11 cellular contexts compared by ENCODE assay signal in genomic region chr16:11627822-11628457, GRCh38. TPM values are rescaled to one million over a fixed set of nuclear protein-coding genes. Genes with fewer than 3 reads are reported as not detected.
DNase-seq lines count a peak whose midpoint lies in the region; ATAC-seq and TF ChIP-seq lines count a peak whose summit lies in the region.
"Had no signal": no experiment of that assay in that cellular context is flagged by ENCODE, and none has a peak within 500 bp of the region (broad histone marks: within the 10 kb centered on the region; RNA-seq: fewer than 3 reads in every experiment).

No MANE protein-coding gene starts in this region.

- H2AK9ac ChIP-seq in IMR-90 (replicated peaks; ENCODE audit: low read depth, low read length, poor library complexity) = peak overlapping the region; percentile 52

- no peak overlapping the region for H2BK15ac ChIP-seq in IMR-90 (ENCODE audit: low read depth, low read length)

- H3K4me3 ChIP-seq in IMR-90 (ENCODE audit: insufficient read depth, low read depth, low read length) (no peak overlapping the region), epithelial cell of proximal tubule (ENCODE audit: low read depth, low read length) (no peak overlapping the region), WERI-Rb-1 (ENCODE audit: low read depth, low read length) (no peak overlapping the region)

- H3K36me3 ChIP-seq in IMR-90 (ENCODE audit: control insufficient read depth, insufficient read depth, low read length) (no peaks in the 10 kb centered on the region), WERI-Rb-1 (no peaks in the 10 kb centered on the region)

- DNase-seq in CD1c-positive myeloid dendritic cell (ENCODE audit: extremely low spot score) (peak; percentile 24), IMR-90 (peak; percentile 60), epithelial cell of proximal tubule (ENCODE audit: low read depth) (peak; percentile 45), WERI-Rb-1 (no peak), medulla oblongata (ENCODE audit: extremely low spot score) (no peak), KG1 (lab: John Stamatoyannopoulos, UW) (no peak)
- DNase-seq in activated CD8-positive, alpha-beta memory T cell treated with anti-CD3 and anti-CD28 coated beads for 24 hours = no peak
- DNase-seq: effector memory CD4-positive, alpha-beta T cell; GF-D8; NCI-H146 had no signal

- no peak overlapping the region for H3K4me3 Mint-ChIP-seq in nephron

- H3K27me3 ChIP-seq in IMR-90 (ENCODE audit: control insufficient read depth, insufficient read depth, low read length) (no peaks in the 10 kb centered on the region), WERI-Rb-1 (ENCODE audit: insufficient read depth, low read depth, severe bottlenecking) (no peaks in the 10 kb centered on the region)

- peak overlapping the region; percentile 70; the same call in 1 of the 2 replicates for H3K18ac ChIP-seq in IMR-90 (ENCODE audit: low read depth, low read length)

- BruUV-seq in IMR-90 (replicated peaks; lab: Mats Ljungman, UMichigan) = no TSS peak

- peaks cover 35% of the 10 kb centered on the region for H3K4me1 Mint-ChIP-seq in nephron

- no peaks in the 10 kb centered on the region for H4K20me1 ChIP-seq in IMR-90 (ENCODE audit: insufficient read depth, low read length)

- H3K9me3 Mint-ChIP-seq in nephron = no peaks in the 10 kb centered on the region

- TF ChIP-seq RAD21 in IMR-90 (IDR thresholded peaks at IDR 0.05; ENCODE audit: low read length) = no peak

- CTCF ChIA-PET in IMR-90 (lab: Yijun Ruan, JAX) = interaction anchor here (0.6 to 0.8 kb wide), 3 partner anchors 9 to 39 kb away, joined by 3 to 5 read pairs (median 4); no protein-coding TSS in a partner anchor

- H3K4me1 ChIP-seq in IMR-90 (ENCODE audit: control insufficient read depth, insufficient read depth, low read length) = peaks cover 22% of the 10 kb centered on the region

- peaks cover 9% of the 10 kb centered on the region for H3K9me1 ChIP-seq in IMR-90 (ENCODE audit: insufficient read depth, low read length)

- peak overlapping the region; percentile 87; the same call in 1 of the 2 replicates for H2BK20ac ChIP-seq in IMR-90 (ENCODE audit: low read depth, low read length)

- peak overlapping the region; percentile 31; the same call in 1 of the 2 replicates for H4K91ac ChIP-seq in IMR-90 (ENCODE audit: insufficient read depth, low read depth, low read length)

- H3K27ac ChIP-seq in IMR-90 (ENCODE audit: insufficient read depth, low read length) (no peak overlapping the region), WERI-Rb-1 (no peak overlapping the region)

- in situ Hi-C loops in IMR-90 (cut with MboI; ENCODE audit: low sequenced_read_pairs) = loop anchor here (5.0 kb wide), 1 partner anchor 36 kb away; no protein-coding TSS in a partner anchor

- TF ChIP-seq CTCF in IMR-90 (conservative IDR thresholded peaks at IDR 0.05; ENCODE audit: low read depth, low read length) (no peak), epithelial cell of proximal tubule (conservative IDR thresholded peaks at IDR 0.05; ENCODE audit: low read depth, low read length) (no peak), nephron (IDR thresholded peaks at IDR 0.05; ENCODE audit: unreplicated experiment in 3 of 3) (no peak), WERI-Rb-1 (IDR thresholded peaks at IDR 0.05; ENCODE audit: low read depth, low read length) (no peak)

- H3K27ac Mint-ChIP-seq in nephron = peak overlapping the region; percentile 53 to 77 (median 76)

- dilution Hi-C loops in IMR-90 (cut with HindIII; ENCODE audit: low sequenced_read_pairs, unreplicated experiment) = no loop called here

- POLR2A ChIA-PET in IMR-90 (lab: Charles Lee; ENCODE audit: unreplicated experiment) = no interaction called here

- H3K79me1 ChIP-seq in IMR-90 (ENCODE audit: low read depth in 1 of 2, low read length in 2 of 2) = no peaks in the 10 kb centered on the region

- H3K23ac ChIP-seq in IMR-90 (ENCODE audit: low read depth, low read length) = peak overlapping the region; percentile 22; the same call in 1 of the 2 replicates

- no peak for TF ChIP-seq POLR2A in IMR-90 (IDR thresholded peaks at IDR 0.05; ENCODE audit: low read depth, low read length)

- H2BK120ac ChIP-seq in IMR-90 (ENCODE audit: low read depth, low read length) = peak overlapping the region; percentile 69; the same call in 1 of the 2 replicates

- no peak for ATAC-seq in IMR-90 (ENCODE audit: low read depth)

- peak overlapping the region; percentile 76; the same call in 1 of the 2 replicates for H4K5ac ChIP-seq in IMR-90 (ENCODE audit: low read depth, low read length)

- no peak overlapping the region for H3K9ac ChIP-seq in IMR-90 (ENCODE audit: low read depth, low read length)

- no peak overlapping the region for H2BK5ac ChIP-seq in IMR-90 (ENCODE audit: low read depth, low read length, poor library complexity, severe bottlenecking)

- H3K9me3 ChIP-seq in IMR-90 (ENCODE audit: control insufficient read depth, insufficient read depth, low read length) (no peaks in the 10 kb centered on the region), WERI-Rb-1 (ENCODE audit: severe bottlenecking) (no peaks in the 10 kb centered on the region)

- no peak overlapping the region for H3K4me2 ChIP-seq in IMR-90 (ENCODE audit: low read depth, low read length)

- H3K56ac ChIP-seq in IMR-90 (ENCODE audit: extremely low read depth, insufficient read depth, low read length) = no peak overlapping the region

- WGBS in IMR-90 (ENCODE audit: extremely low coverage in 2 of 2, insufficient read length in 1 of 2), 2 experiments = 82% methylated on average over 7 of the region's 15 CpGs; no CpG with 5 or more reads in 1 of the 2 experiments

- no peaks in the 10 kb centered on the region for H3K27me3 Mint-ChIP-seq in nephron (ENCODE audit: low read depth)

- intact Hi-C loops in IMR-90 (cut with micrococcal nuclease) = no loop called here

- peak overlapping the region in 1 of 2 experiments; percentile 41; a peak in 1 of 4 replicates for H4K8ac ChIP-seq in IMR-90 (ENCODE audit: low read depth in 2 of 2, low read length in 2 of 2)

- no peak overlapping the region for H2AFZ ChIP-seq in IMR-90 (replicated peaks; ENCODE audit: low read length, poor library complexity)

- peak overlapping the region; percentile 85 for H3K14ac ChIP-seq in IMR-90 (replicated peaks; ENCODE audit: low read depth, low read length)

- H3K36me3 Mint-ChIP-seq in nephron (ENCODE audit: low read depth) = no peaks in the 10 kb centered on the region

- no peak overlapping the region for H2AK5ac ChIP-seq in IMR-90 (ENCODE audit: low read depth, low read length)

- peak overlapping the region; percentile 22 for H3K4ac ChIP-seq in IMR-90 (ENCODE audit: low read depth, low read length)

TF ChIP-seq in IMR-90, 13 proteins besides CTCF, POLR2A, EP300 and RAD21:
- 0 out of 2 replicates have a peak, but pooled peaks have one; percentile 13 for TF ChIP-seq FOS (IDR thresholded peaks at IDR 0.05; ENCODE audit: low read depth, low read length)
- TF ChIP-seq BHLHE40 (IDR thresholded peaks at IDR 0.05; ENCODE audit: low read depth, low read length) = no peak

RNA-seq across cellular contexts. Expression of gene SNN, which starts 40.3 kb away (rescaled TPM):
- total RNA-seq in IMR-90 (2012; rRNA removed) (8.6 and 10.0 TPM in 2 replicates), epithelial cell of proximal tubule (10.9 and 11.2 TPM in 2 replicates)
- 11.8 and 13.0 TPM in 2 replicates for polyA plus RNA-seq in IMR-90 (2012; rRNA removed)
- 9.3 and 14.5 TPM in 2 replicates for polyA plus RNA-seq in IMR-90 (2012; cell fraction: cytosol; rRNA removed)
- polyA plus RNA-seq in IMR-90 (2012; cell fraction: nucleus; rRNA removed; ENCODE audit: low replicate concordance) = 7.9 and 13.2 TPM in 2 replicates

RNA-seq across cellular contexts. Expression of gene LITAF, which starts 41.2 kb away (rescaled TPM):
- 96.9 and 113 TPM in 2 replicates for total RNA-seq in IMR-90 (2012; rRNA removed)
- 203 and 206 TPM in 2 replicates for polyA plus RNA-seq in IMR-90 (2012; rRNA removed)
- polyA plus RNA-seq in IMR-90 (2012; cell fraction: cytosol; rRNA removed) = 126 and 616 TPM in 2 replicates
- polyA plus RNA-seq in IMR-90 (2012; cell fraction: nucleus; rRNA removed; ENCODE audit: low replicate concordance) = 97.8 and 160 TPM in 2 replicates
- total RNA-seq in epithelial cell of proximal tubule = 30.4 and 45.4 TPM in 2 replicates

Comparison
In these comparisons a context has a peak if more than half of its experiments do, and no peak if none do; other contexts are left out.
1. DNase-seq: peak in CD1c-positive myeloid dendritic cell (single experiment), IMR-90 (single experiment) and epithelial cell of proximal tubule (single experiment); none in WERI-Rb-1 (single experiment), activated CD8-positive, alpha-beta memory T cell treated with anti-CD3 and anti-CD28 coated beads for 24 hours (single experiment), medulla oblongata (single experiment) and KG1 (single experiment).